Comparison of ENCODE assay signal across 31 cellular contexts in genomic region chr17:71378036-71378435, GRCh38.
"Had no signal": no experiment of that assay in that cellular context is flagged by ENCODE, and none has a peak within 500 bp of the region (broad histone marks: within the 10 kb centered on the region; RNA-seq: fewer than 3 reads in every experiment).

No MANE protein-coding gene starts in this region.

- H3K36me3 ChIP-seq: left lung, right lobe of liver, stomach had no signal

- H3K4me3 Mint-ChIP-seq: activated B cell treated with CpG ODN at 0.5 μM for 24 hours; activated CD4-positive, alpha-beta T cell treated with anti-CD3 and anti-CD28 coated beads for 36 hours; activated naive CD8-positive, alpha-beta T cell treated with anti-CD3 and anti-CD28 coated beads for 36 hours; activated T-cell treated with anti-CD3 and anti-CD28 coated beads, Interleukin-2, amount 50 U/mL, for 4 hours; immature natural killer cell; naive B cell; neural crest cell; stimulated activated memory B cell treated with anti-CD40 and anti-IgM and Interleukin-4, amounts not matched to agents 10 μg/mL and 1 μg/mL and 100 μg/mL, for 72 hours; T-helper 17 cell; type B pancreatic cell had no signal

- ATAC-seq: activated CD4-positive, alpha-beta T cell treated with anti-CD3 and anti-CD28 coated beads for 36 hours; activated T-cell treated with anti-CD3 and anti-CD28 coated beads, Interleukin-2, amount 50 U/mL, for 4 hours; left lung; right lobe of liver; stimulated activated memory B cell treated with anti-CD40 and anti-IgM and Interleukin-4, amounts not matched to agents 10 μg/mL and 1 μg/mL and 100 μg/mL, for 72 hours; T-helper 17 cell had no signal

- H3K36me3 Mint-ChIP-seq: activated naive CD8-positive, alpha-beta T cell treated with anti-CD3 and anti-CD28 coated beads for 36 hours; immature natural killer cell; naive B cell; stimulated activated memory B cell treated with anti-CD40 and anti-IgM and Interleukin-4, amounts not matched to agents 10 μg/mL and 1 μg/mL and 100 μg/mL, for 72 hours; type B pancreatic cell had no signal

- H3K4me1 Mint-ChIP-seq: activated B cell treated with CpG ODN at 0.5 μM for 24 hours; activated CD4-positive, alpha-beta T cell treated with anti-CD3 and anti-CD28 coated beads for 36 hours; activated naive CD8-positive, alpha-beta T cell treated with anti-CD3 and anti-CD28 coated beads for 36 hours; immature natural killer cell; naive B cell; neural crest cell; stimulated activated memory B cell treated with anti-CD40 and anti-IgM and Interleukin-4, amounts not matched to agents 10 μg/mL and 1 μg/mL and 100 μg/mL, for 72 hours; T-helper 17 cell had no signal

- H2AFZ ChIP-seq: hepatocyte had no signal

- H3K27ac ChIP-seq: hepatocyte, left lung, right lobe of liver, stomach, testis had no signal

- H3K27me3 ChIP-seq: hepatocyte, left lung, right lobe of liver, stomach, testis had no signal

- H3K79me2 ChIP-seq: hepatocyte had no signal

- H3K27ac Mint-ChIP-seq: activated B cell treated with CpG ODN at 0.5 μM for 24 hours; activated CD4-positive, alpha-beta T cell treated with anti-CD3 and anti-CD28 coated beads for 36 hours; activated naive CD8-positive, alpha-beta T cell treated with anti-CD3 and anti-CD28 coated beads for 36 hours; immature natural killer cell; naive B cell; stimulated activated memory B cell treated with anti-CD40 and anti-IgM and Interleukin-4, amounts not matched to agents 10 μg/mL and 1 μg/mL and 100 μg/mL, for 72 hours; T-helper 17 cell; type B pancreatic cell had no signal

- H3K27me3 Mint-ChIP-seq: activated B cell treated with CpG ODN at 0.5 μM for 24 hours; activated CD4-positive, alpha-beta T cell treated with anti-CD3 and anti-CD28 coated beads for 36 hours; activated naive CD8-positive, alpha-beta T cell treated with anti-CD3 and anti-CD28 coated beads for 36 hours; naive B cell; stimulated activated memory B cell treated with anti-CD40 and anti-IgM and Interleukin-4, amounts not matched to agents 10 μg/mL and 1 μg/mL and 100 μg/mL, for 72 hours; T-helper 17 cell had no signal

- DNase-seq: activated B cell treated with CpG ODN at 0.5 μM for 24 hours; activated CD4-positive, alpha-beta T cell treated with anti-CD3 and anti-CD28 coated beads for 36 hours; activated CD4-positive, alpha-beta T cell treated with anti-CD3 and anti-CD28 coated beads, Interleukin-2, amount 50 U/mL, for 48 hours; activated CD8-positive, alpha-beta memory T cell treated with anti-CD3 and anti-CD28 coated beads, Interleukin-2, amount 50 U/mL, for 48 hours; activated naive CD4-positive, alpha-beta T cell treated with Interleukin-2 at 50 U/mL for 16 hours; activated naive CD8-positive, alpha-beta T cell treated with anti-CD3 and anti-CD28 coated beads for 36 hours; activated T-cell treated with anti-CD3 and anti-CD28 coated beads, Interleukin-2, amount 50 U/mL, for 4 hours; amniotic stem cell; cerebellar nuclear complex; effector CD4-positive, alpha-beta T cell; glutamatergic neuron; immature natural killer cell; kidney glomerular epithelial cell; left lung; naive B cell; occipital lobe; posterior cingulate gyrus; right lobe of liver; stimulated activated CD4-positive, alpha-beta T cell treated with anti-CD3 and anti-CD28 coated beads, Interleukin-2, amount 100 ng/mL, for 24 hours; stomach; T-helper 17 cell; testis had no signal

- H3K4me2 ChIP-seq: hepatocyte had no signal

- H3K9me3 Mint-ChIP-seq: neural crest cell; stimulated activated memory B cell treated with anti-CD40 and anti-IgM and Interleukin-4, amounts not matched to agents 10 μg/mL and 1 μg/mL and 100 μg/mL, for 72 hours; type B pancreatic cell had no signal

- H3K4me3 ChIP-seq: hepatocyte, left lung, lung, right lobe of liver, skin epidermis, stomach, testis had no signal

- H3K9me3 ChIP-seq: left lung, right lobe of liver, stomach, testis had no signal

- FAIRE-seq: bronchial epithelial cell, endometrium, frontal cortex had no signal

- H3K4me1 ChIP-seq: right lobe of liver, stomach, testis had no signal
